Comparison of ENCODE assay signal across 19 cellular contexts in genomic region chr4:85995361-85995760, GRCh38.
DNase-seq lines count a peak whose midpoint lies in the region; ATAC-seq and TF ChIP-seq lines count a peak whose summit lies in the region.
"Had no signal": no experiment of that assay in that cellular context is flagged by ENCODE, and none has a peak within 500 bp of the region (broad histone marks: within the 10 kb centered on the region; RNA-seq: fewer than 3 reads in every experiment).

No MANE protein-coding gene starts in this region.

- H3K4me1 Mint-ChIP-seq in progenitor cell of endocrine pancreas (ENCODE audit: low read depth) = no peaks in the 10 kb centered on the region
- H3K4me1 Mint-ChIP-seq: activated naive CD4-positive, alpha-beta T cell treated with anti-CD3 and anti-CD28 coated beads, Interleukin-2, amount 10 ng/mL, durations not matched to agents 7 days and 5 days had no signal

- TF ChIP-seq CTCF in progenitor cell of endocrine pancreas (IDR thresholded peaks at IDR 0.05; ENCODE audit: unreplicated experiment) = no peak

- ATAC-seq in GM18868 (IDR thresholded peaks at IDR 0.05; ENCODE audit: unreplicated experiment) (peak; percentile 77), GM21381 (IDR thresholded peaks at IDR 0.05; ENCODE audit: unreplicated experiment) (peak; percentile 76), aorta (ENCODE audit: low FRiP score) (no peak), GM21526 (IDR thresholded peaks at IDR 0.05; ENCODE audit: low FRiP score, unreplicated experiment) (no peak)
- ATAC-seq: K562 had no signal

- no peaks in the 10 kb centered on the region for H3K27me3 Mint-ChIP-seq in progenitor cell of endocrine pancreas
- H3K27me3 Mint-ChIP-seq: activated naive CD4-positive, alpha-beta T cell treated with anti-CD3 and anti-CD28 coated beads, Interleukin-2, amount 10 ng/mL, durations not matched to agents 7 days and 5 days; stimulated activated naive CD8-positive, alpha-beta T cell treated with anti-CD3 and anti-CD28 coated beads, Interleukin-15, Interleukin-2, amounts not matched to agents 100 ng/mL and 50 ng/mL, for 24 hours had no signal

- H3K4me3 ChIP-seq in aorta (ENCODE audit: low read length in 2 of 2) = no peak overlapping the region
- H3K4me3 ChIP-seq: K562, transverse colon had no signal

- H3K27me3 ChIP-seq in aorta (ENCODE audit: control insufficient read depth in 1 of 2, insufficient read depth in 2 of 2, low read length in 1 of 2) = no peaks in the 10 kb centered on the region
- H3K27me3 ChIP-seq: transverse colon had no signal

- H3K4me3 Mint-ChIP-seq in progenitor cell of endocrine pancreas (ENCODE audit: low read depth) = no peak overlapping the region
- H3K4me3 Mint-ChIP-seq: activated naive CD4-positive, alpha-beta T cell treated with anti-CD3 and anti-CD28 coated beads, Interleukin-2, amount 10 ng/mL, durations not matched to agents 7 days and 5 days; nephron; stimulated activated naive CD8-positive, alpha-beta T cell treated with anti-CD3 and anti-CD28 coated beads, Interleukin-15, Interleukin-2, amounts not matched to agents 100 ng/mL and 50 ng/mL, for 24 hours had no signal

- H3K9me3 ChIP-seq in aorta (ENCODE audit: control insufficient read depth, low read length) = no peaks in the 10 kb centered on the region
- H3K9me3 ChIP-seq: transverse colon had no signal

- peak; percentile 33 for DNase-seq in HT1080 (ENCODE audit: low read depth)
- no peak for DNase-seq in progenitor cell of endocrine pancreas (ENCODE audit: low spot score, unreplicated experiment)
- DNase-seq in effector CD8-positive, alpha-beta T cell (lab: John Stamatoyannopoulos, UW) = no peak
- no peak for DNase-seq in aorta
- DNase-seq: activated CD4-positive, alpha-beta T cell treated with anti-CD3 and anti-CD28 coated beads, Interleukin-2, amount 50 U/mL, for 48 hours; activated naive CD4-positive, alpha-beta T cell treated with anti-CD3 and anti-CD28 coated beads, Interleukin-2, amount 10 ng/mL, durations not matched to agents 7 days and 5 days; GOT3; midbrain; NCI-H1105 treated with DMSO at 0.1 percent for 48 hours; NCI-H2107; NCI-H524 treated with DMSO at 0.1 percent for 48 hours; SW 1271; transverse colon had no signal

- H3K36me3 ChIP-seq in aorta (ENCODE audit: control insufficient read depth in 1 of 2, insufficient read depth in 2 of 2, low read length in 1 of 2) = peaks cover 0 to 4% of the 10 kb centered on the region in 2 donors

- no peaks in the 10 kb centered on the region for H3K4me1 ChIP-seq in aorta (ENCODE audit: control insufficient read depth in 1 of 2, insufficient read depth in 2 of 2, low read length in 2 of 2)
- H3K4me1 ChIP-seq: transverse colon had no signal

- 90 to 92% methylated on average over 6 of the region's 6 CpGs for WGBS in aorta, 2 donors

- H3K9me3 Mint-ChIP-seq in progenitor cell of endocrine pancreas (ENCODE audit: low read depth) = no peaks in the 10 kb centered on the region
- H3K9me3 Mint-ChIP-seq: activated naive CD4-positive, alpha-beta T cell treated with anti-CD3 and anti-CD28 coated beads, Interleukin-2, amount 10 ng/mL, durations not matched to agents 7 days and 5 days; nephron; stimulated activated naive CD8-positive, alpha-beta T cell treated with anti-CD3 and anti-CD28 coated beads, Interleukin-15, Interleukin-2, amounts not matched to agents 100 ng/mL and 50 ng/mL, for 24 hours had no signal

- H3K27ac ChIP-seq in aorta (ENCODE audit: low read depth in 1 of 2, low read length in 2 of 2) = no peak overlapping the region
- H3K27ac ChIP-seq: transverse colon had no signal

- peaks cover 11% of the 10 kb centered on the region for H3K36me3 Mint-ChIP-seq in progenitor cell of endocrine pancreas (ENCODE audit: insufficient read depth)
- H3K36me3 Mint-ChIP-seq: activated naive CD4-positive, alpha-beta T cell treated with anti-CD3 and anti-CD28 coated beads, Interleukin-2, amount 10 ng/mL, durations not matched to agents 7 days and 5 days had no signal

- H3K27ac Mint-ChIP-seq in progenitor cell of endocrine pancreas = peak overlapping the region; percentile 60
- H3K27ac Mint-ChIP-seq: activated naive CD4-positive, alpha-beta T cell treated with anti-CD3 and anti-CD28 coated beads, Interleukin-2, amount 10 ng/mL, durations not matched to agents 7 days and 5 days; nephron; stimulated activated naive CD8-positive, alpha-beta T cell treated with anti-CD3 and anti-CD28 coated beads, Interleukin-15, Interleukin-2, amounts not matched to agents 100 ng/mL and 50 ng/mL, for 24 hours had no signal

- intact Hi-C loops in aorta (cut with DNase I) = no loop called here

Comparison
In these comparisons a context has a peak if more than half of its experiments do, and no peak if none do; other contexts are left out.
1. ATAC-seq: peak in GM18868 (single experiment) and GM21381 (single experiment); none in aorta (single experiment) and GM21526 (single experiment).